Comparison of ENCODE assay signal across 1 cellular context in genomic region chr10:63573068-63573697, GRCh38.
TF ChIP-seq lines count a peak whose summit lies in the region.

No MANE protein-coding gene starts in this region.

TF ChIP-seq in GM23338, 12 proteins besides CTCF, POLR2A, EP300 and RAD21 (continued from another document):
- TF ChIP-seq REST (IDR thresholded peaks at IDR 0.05; ENCODE audit: unreplicated experiment), result no peak
- no peak for TF ChIP-seq CREB1 (CRISPR knock-in tag; IDR thresholded peaks at IDR 0.05; ENCODE audit: low read depth)
- TF ChIP-seq EZH2phosphoT487 (IDR thresholded peaks at IDR 0.05; ENCODE audit: unreplicated experiment), result no peak
- TF ChIP-seq ZNF462 (CRISPR knock-in tag; IDR thresholded peaks at IDR 0.05), result no peak
- no peak for TF ChIP-seq NANOG (IDR thresholded peaks at IDR 0.05; ENCODE audit: borderline replicate concordance)
- no peak for TF ChIP-seq ZNF331 (CRISPR knock-in tag; IDR thresholded peaks at IDR 0.05; ENCODE audit: low read depth)
